20 cellular contexts compared by ENCODE assay signal in the genomic region with DNA sequence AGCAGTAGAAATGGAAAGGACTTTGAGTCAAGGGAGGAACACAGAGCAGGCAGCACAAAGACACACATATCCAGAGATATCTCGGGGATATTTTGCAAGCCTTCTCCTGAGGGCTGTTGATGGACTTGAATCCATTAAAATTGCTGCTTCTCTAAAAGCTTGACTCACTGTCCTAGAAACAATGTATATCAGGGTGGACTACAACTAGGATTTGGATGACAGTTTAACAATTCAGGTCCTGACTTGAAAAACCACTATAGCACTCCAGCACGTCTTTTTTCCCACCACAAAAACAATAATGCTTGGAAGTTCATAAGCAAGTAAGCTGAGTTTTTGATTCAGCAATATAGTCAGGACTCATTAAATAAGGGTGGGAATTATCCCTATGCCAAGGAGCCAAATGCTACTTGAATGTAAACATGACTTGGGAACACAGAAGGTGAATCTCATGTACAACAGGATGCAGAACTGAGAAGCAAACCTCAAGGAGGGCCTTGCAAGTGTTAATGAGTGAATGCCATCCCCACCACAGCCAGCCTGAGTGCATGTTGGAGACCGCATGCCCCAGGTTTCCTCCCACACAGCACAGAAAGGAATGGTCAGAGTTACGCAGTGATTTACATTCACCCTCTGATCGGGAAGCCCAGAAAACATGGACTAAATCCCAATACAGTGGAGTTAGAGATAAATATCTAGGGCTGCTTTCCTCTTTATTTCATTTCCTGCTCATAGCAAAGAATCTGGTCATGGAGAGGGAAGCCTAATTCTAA.
DNase-seq lines count a peak whose midpoint lies in the region; ATAC-seq lines count a peak whose summit lies in the region.
"Had no signal": no experiment of that assay in that cellular context is flagged by ENCODE, and none has a peak within 500 bp of the region (broad histone marks: within the 10 kb centered on the region; RNA-seq: fewer than 3 reads in every experiment).

No MANE protein-coding gene starts in this region.

- no peaks in the 10 kb centered on the region for H3K9me3 Mint-ChIP-seq in natural killer cell treated with Interleukin-12 subunit alpha and Interleukin-12 subunit beta and Interleukin-15 and Interleukin-18, amount 100 ng/mL, for 72 hours

- no peak overlapping the region for H3K27ac Mint-ChIP-seq in natural killer cell treated with Interleukin-12 subunit alpha and Interleukin-12 subunit beta and Interleukin-15 and Interleukin-18, amount 100 ng/mL, for 72 hours

- peak; percentile 46 for ATAC-seq in esophagus mucosa
- no peak for ATAC-seq in HG02885 (IDR thresholded peaks at IDR 0.05; ENCODE audit: poor library complexity, unreplicated experiment)
- no peak for ATAC-seq in natural killer cell treated with Interleukin-12 subunit alpha and Interleukin-12 subunit beta and Interleukin-15 and Interleukin-18, amount 100 ng/mL, for 72 hours

- no peak overlapping the region for H3K4me3 Mint-ChIP-seq in natural killer cell treated with Interleukin-12 subunit alpha and Interleukin-12 subunit beta and Interleukin-15 and Interleukin-18, amount 100 ng/mL, for 72 hours

- no peaks in the 10 kb centered on the region for H3K36me3 Mint-ChIP-seq in natural killer cell treated with Interleukin-12 subunit alpha and Interleukin-12 subunit beta and Interleukin-15 and Interleukin-18, amount 100 ng/mL, for 72 hours

- peaks cover 0 to 4% of the 10 kb centered on the region in 2 donors for H3K27me3 Mint-ChIP-seq in natural killer cell treated with Interleukin-12 subunit alpha and Interleukin-12 subunit beta and Interleukin-15 and Interleukin-18, amount 100 ng/mL, for 72 hours

- H3K4me1 Mint-ChIP-seq in natural killer cell treated with Interleukin-12 subunit alpha and Interleukin-12 subunit beta and Interleukin-15 and Interleukin-18, amount 100 ng/mL, for 72 hours (ENCODE audit: low read depth in 2 of 2) = no peaks in the 10 kb centered on the region

- DNase-seq in amniotic epithelial cell (ENCODE audit: low read depth) = peak; percentile 1
- peak; percentile 33 for DNase-seq in kidney tubule cell (ENCODE audit: low spot score)
- DNase-seq in retina = peak; percentile 26
- no peak for DNase-seq in natural killer cell treated with Interleukin-12 subunit alpha and Interleukin-12 subunit beta and Interleukin-15 and Interleukin-18, amount 100 ng/mL, for 72 hours (ENCODE audit: low spot score)
- DNase-seq in anterior cingulate cortex (lab: John Stamatoyannopoulos, UW) = no peak
- DNase-seq: BE2C; EL; GF-D8; H7; KBM-7; NCI-H1092; NCI-H1436 treated with DMSO at 0.1 percent for 48 hours; NCI-H1930; NCI-H2227 treated with DMSO at 0.1 percent for 48 hours; NCI-H524; NCI-H774; NK-92 treated with Interleukin-12 subunit alpha and Interleukin-12 subunit beta, amount 100 ng/mL, for 24 hours; SHP77 treated with DMSO at 0.1 percent for 48 hours had no signal

Comparison
In these comparisons a context has a peak if more than half of its experiments do, and no peak if none do; other contexts are left out.
1. DNase-seq: peak in amniotic epithelial cell (single experiment), kidney tubule cell (single experiment) and retina (single experiment); none in natural killer cell treated with Interleukin-12 subunit alpha and Interleukin-12 subunit beta and Interleukin-15 and Interleukin-18, amount 100 ng/mL, for 72 hours (single experiment) and anterior cingulate cortex (0 of 58).